In genomic region chr13:113875429-113875815, GRCh38 we compare ENCODE assay signal across 1 cellular context.
TF ChIP-seq lines count a peak whose summit lies in the region.

No MANE protein-coding gene starts in this region.

TF ChIP-seq in HepG2, 621 proteins besides CTCF, POLR2A, EP300 and RAD21:
- TF ChIP-seq ZNF574 (CRISPR knock-in tag; IDR thresholded peaks at IDR 0.05), result no peak
- no peak for TF ChIP-seq ZNF569 (CRISPR knock-in tag; IDR thresholded peaks at IDR 0.05; ENCODE audit: borderline replicate concordance)
- TF ChIP-seq XRCC5 (optimal IDR thresholded peaks at IDR 0.05; ENCODE audit: low read length), result no peak
- TF ChIP-seq TFAP4 (IDR thresholded peaks at IDR 0.05; ENCODE audit: borderline replicate concordance, low read depth), result no peak
- TF ChIP-seq HOXA7 (CRISPR knock-in tag; IDR thresholded peaks at IDR 0.05), result no peak
